ENCODE assay signal across 8 cellular contexts in genomic region chr1:206909167-206909882, GRCh38. TPM values are rescaled to one million over a fixed set of nuclear protein-coding genes. Genes with fewer than 3 reads are reported as not detected.
DNase-seq lines count a peak whose midpoint lies in the region; ATAC-seq and TF ChIP-seq lines count a peak whose summit lies in the region.

No MANE protein-coding gene starts in this region.

- H3K9me3 ChIP-seq in endocrine pancreas (ENCODE audit: control insufficient read depth, low read length) (no peaks in the 10 kb centered on the region), mucosa of stomach (ENCODE audit: control insufficient read depth, low read length) (no peaks in the 10 kb centered on the region)

- CTCF ChIA-PET in Calu3 (lab: Charles Lee) = interaction anchor here (0.6 to 2.0 kb wide), 22 partner anchors 10 to 481 kb away, joined by 3 to 9 read pairs (median 4); partner anchors contain the start of genes EIF2D and PIGR

- H3K36me3 ChIP-seq in endocrine pancreas (ENCODE audit: control insufficient read depth, insufficient read depth, low read length) = no peaks in the 10 kb centered on the region
- no peaks in the 10 kb centered on the region for H3K36me3 ChIP-seq in mucosa of stomach (ENCODE audit: control insufficient read depth, insufficient read depth, low read length)
- no peaks in the 10 kb centered on the region for H3K36me3 ChIP-seq in urinary bladder (ENCODE audit: insufficient read depth)

- H3K27ac ChIP-seq in urinary bladder (ENCODE audit: low read depth) = no peak overlapping the region

- H3K27me3 Mint-ChIP-seq in Calu3 (ENCODE audit: unreplicated experiment) = no peaks in the 10 kb centered on the region

- no TSS peak for BruUV-seq in Calu3 (replicated peaks; lab: Mats Ljungman, UMichigan)

- H3K4me1 ChIP-seq in endocrine pancreas (ENCODE audit: control insufficient read depth, insufficient read depth, low read length) = no peaks in the 10 kb centered on the region
- peaks cover 14% of the 10 kb centered on the region for H3K4me1 ChIP-seq in mucosa of stomach (ENCODE audit: control insufficient read depth, insufficient read depth, low read length)
- H3K4me1 ChIP-seq in urinary bladder (ENCODE audit: insufficient read depth) = no peaks in the 10 kb centered on the region

- no peaks in the 10 kb centered on the region for H3K9me3 Mint-ChIP-seq in Calu3 (ENCODE audit: low read depth, unreplicated experiment)

- peak overlapping the region; percentile 46 for H3K27ac Mint-ChIP-seq in Calu3 (ENCODE audit: unreplicated experiment)

- H3K9ac ChIP-seq in endocrine pancreas (ENCODE audit: control insufficient read depth, insufficient read depth, low read length) (peak overlapping the region; percentile 54), mucosa of stomach (ENCODE audit: low read length) (peak overlapping the region; percentile 55)

- intact Hi-C loops in Calu3 (cut with micrococcal nuclease; ENCODE audit: unreplicated experiment) = no loop called here

- TF ChIP-seq CTCF in Calu3 (IDR thresholded peaks at IDR 0.05; ENCODE audit: unreplicated experiment) = no peak

- ATAC-seq in GM21717 (IDR thresholded peaks at IDR 0.05; ENCODE audit: unreplicated experiment) (no peak), GM18519 (IDR thresholded peaks at IDR 0.05; ENCODE audit: low FRiP score, unreplicated experiment) (no peak)

- DNase-seq in Calu3 (peak; percentile 89), NCI-H1436 treated with DMSO at 0.1 percent for 48 hours (lab: John Stamatoyannopoulos, UW) (peak; percentile 49)
- DNase-seq in activated CD4-positive, alpha-beta T cell treated with anti-CD3 and anti-CD28 coated beads for 48 hours = peak; percentile 55

- peaks cover 9% of the 10 kb centered on the region for H3K36me3 Mint-ChIP-seq in Calu3 (ENCODE audit: insufficient read depth, unreplicated experiment)

- peak overlapping the region; percentile 68 for H3K4me3 ChIP-seq in endocrine pancreas (ENCODE audit: control insufficient read depth, insufficient read depth, low read length)
- peak overlapping the region; percentile 24 for H3K4me3 ChIP-seq in mucosa of stomach (ENCODE audit: low read length)
- peak overlapping the region; percentile 31 for H3K4me3 ChIP-seq in urinary bladder (ENCODE audit: low read depth, low read length)

- H3K27me3 ChIP-seq in endocrine pancreas (ENCODE audit: control insufficient read depth, insufficient read depth, low read length) (no peaks in the 10 kb centered on the region), mucosa of stomach (ENCODE audit: control insufficient read depth, insufficient read depth, low read length) (peaks cover 35% of the 10 kb centered on the region)

- H3K4me3 Mint-ChIP-seq in Calu3 (ENCODE audit: low read depth, unreplicated experiment) = peak overlapping the region; percentile 62

- WGBS in urinary bladder = 2% methylated on average over 69 of the region's 69 CpGs

- H3K4me1 Mint-ChIP-seq in Calu3 (ENCODE audit: low read depth, unreplicated experiment) = peaks cover 42% of the 10 kb centered on the region

RNA-seq across cellular contexts. Expression of gene IL24, which starts 12.1 kb away (rescaled TPM):
- total RNA-seq in Calu3 (2022) (not detected in 2 replicates), urinary bladder (not detected)
- 0.06 TPM for polyA plus RNA-seq in urinary bladder

RNA-seq across cellular contexts. Expression of gene FCMR, which starts 12.4 kb away (rescaled TPM):
- total RNA-seq in Calu3 (2022) (0.86 and 1.1 TPM in 2 replicates), urinary bladder (0.95 TPM)
- polyA plus RNA-seq in urinary bladder = 6.1 TPM

RNA-seq across cellular contexts. Expression of gene PIGR, which starts 36.9 kb away (rescaled TPM):
- total RNA-seq in Calu3 (2022) = 250 and 367 TPM in 2 replicates
- total RNA-seq in urinary bladder = 27.5 TPM
- 2.3 TPM for polyA plus RNA-seq in urinary bladder

RNA-seq across cellular contexts. Expression of gene IL20, which starts 43.9 kb away (rescaled TPM):
- total RNA-seq in Calu3 (2022) (not detected in 2 replicates), urinary bladder (not detected)
- not detected for polyA plus RNA-seq in urinary bladder
